Comparison of ENCODE assay signal across 1 cellular context in genomic region chr17:7466644-7467341, GRCh38.
TF ChIP-seq lines count a peak whose summit lies in the region.

No MANE protein-coding gene starts in this region.

TF ChIP-seq in HEK293, 187 proteins besides CTCF, POLR2A, EP300 and RAD21 (continued from another document):
- TF ChIP-seq HIC1 (tag by site-specific recombination; IDR thresholded peaks at IDR 0.05), result peak; percentile 54; the same call in 1 of the 2 replicates
- peak; percentile 93 for TF ChIP-seq BCL11A (tag by site-specific recombination; IDR thresholded peaks at IDR 0.05; ENCODE audit: low read depth)
- TF ChIP-seq ZNF223 (tag by site-specific recombination; IDR thresholded peaks at IDR 0.05), result no peak
- no peak for TF ChIP-seq ZBTB8A (tag by site-specific recombination; IDR thresholded peaks at IDR 0.05)
- TF ChIP-seq IKZF3 (tag by site-specific recombination; IDR thresholded peaks at IDR 0.05), result no peak
- no peak for TF ChIP-seq YY2 (tag by site-specific recombination; IDR thresholded peaks at IDR 0.05)
- no peak for TF ChIP-seq ZFP3 (tag by site-specific recombination; IDR thresholded peaks at IDR 0.05; ENCODE audit: low read depth)
- no peak for TF ChIP-seq ZNF24 (tag by site-specific recombination; IDR thresholded peaks at IDR 0.05)
- TF ChIP-seq BCL11B (tag by site-specific recombination; IDR thresholded peaks at IDR 0.05; ENCODE audit: low read depth), result peak; percentile 93
